ENCODE assay signal across 22 cellular contexts in the genomic region with DNA sequence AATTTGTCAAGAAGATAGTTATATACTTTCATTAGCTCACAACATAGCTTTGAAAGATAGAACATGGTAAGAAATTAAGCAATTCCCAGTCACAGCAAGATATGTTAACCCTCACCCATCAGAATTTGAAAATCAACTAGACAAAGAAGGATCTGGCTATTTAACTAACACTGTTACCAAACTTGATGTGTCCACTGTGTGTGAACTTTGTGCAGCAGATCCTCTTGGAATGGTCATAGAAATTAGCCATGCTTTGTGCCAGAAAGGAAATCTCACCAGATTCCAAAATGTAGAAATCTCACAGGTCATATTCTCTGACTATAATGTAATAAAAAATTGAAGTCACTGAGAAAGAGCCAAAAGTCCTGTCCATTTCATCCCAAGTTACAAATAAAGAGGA.
"Had no signal": no experiment of that assay in that cellular context is flagged by ENCODE, and none has a peak within 500 bp of the region (broad histone marks: within the 10 kb centered on the region; RNA-seq: fewer than 3 reads in every experiment).

No MANE protein-coding gene starts in this region.

- H3K9me3 ChIP-seq: esophagus muscularis mucosa, heart right ventricle, right atrium auricular region, thoracic aorta had no signal

- H3K4me1 ChIP-seq: foreskin keratinocyte had no signal

- H3K4me1 Mint-ChIP-seq: activated naive CD4-positive, alpha-beta T cell treated with anti-CD3 and anti-CD28 coated beads, Interleukin-2, amount 10 ng/mL, durations not matched to agents 7 days and 5 days had no signal

- H3K27me3 ChIP-seq: esophagus muscularis mucosa, foreskin keratinocyte, heart right ventricle, right atrium auricular region had no signal

- H3K4me3 ChIP-seq: esophagus muscularis mucosa, heart right ventricle, right atrium auricular region, thoracic aorta had no signal

- ATAC-seq: foreskin keratinocyte; left ventricle myocardium superior; naive thymus-derived CD8-positive, alpha-beta T cell had no signal

- H3K9me3 Mint-ChIP-seq: activated naive CD4-positive, alpha-beta T cell treated with anti-CD3 and anti-CD28 coated beads, Interleukin-2, amount 10 ng/mL, durations not matched to agents 7 days and 5 days; activated naive CD8-positive, alpha-beta T cell treated with anti-CD3 and anti-CD28 coated beads, Interleukin-2, amount 10 ng/mL, durations not matched to agents 7 days and 5 days; activated T-helper 1 cell treated with anti-CD3 and anti-CD28 coated beads, Interleukin-12 subunit alpha, Interleukin-12 subunit beta, Interleukin-2, Interleukin-4 antibody, amounts not matched to agents 30 ng/mL and 10 ng/mL and 1 ng/mL, durations not matched to agents 14 hours and 24 hours and 36 hours; dendritic cell treated with granulocyte-macrophage colony-stimulating factor and Interleukin-4, amounts not matched to agents 40 ng/mL and 50 ng/mL, for 4 days had no signal

- H3K4me3 Mint-ChIP-seq: activated naive CD4-positive, alpha-beta T cell treated with anti-CD3 and anti-CD28 coated beads, Interleukin-2, amount 10 ng/mL, durations not matched to agents 7 days and 5 days; activated naive CD8-positive, alpha-beta T cell treated with anti-CD3 and anti-CD28 coated beads, Interleukin-2, amount 10 ng/mL, durations not matched to agents 7 days and 5 days; activated T-helper 1 cell treated with anti-CD3 and anti-CD28 coated beads, Interleukin-12 subunit alpha, Interleukin-12 subunit beta, Interleukin-2, Interleukin-4 antibody, amounts not matched to agents 30 ng/mL and 10 ng/mL and 1 ng/mL, durations not matched to agents 14 hours and 24 hours and 36 hours; dendritic cell treated with granulocyte-macrophage colony-stimulating factor and Interleukin-4, amounts not matched to agents 40 ng/mL and 50 ng/mL, for 4 days; naive thymus-derived CD8-positive, alpha-beta T cell had no signal

- DNase-seq: activated CD4-positive, alpha-beta T cell treated with anti-CD3 and anti-CD28 coated beads for 48 hours; activated CD4-positive, alpha-beta T cell treated with anti-CD3 and anti-CD28 coated beads, Interleukin-2, amount 50 U/mL, for 48 hours; activated CD8-positive, alpha-beta memory T cell treated with anti-CD3 and anti-CD28 coated beads, Interleukin-2, amount 50 U/mL, for 4 hours; activated gamma-delta T cell; activated naive CD4-positive, alpha-beta T cell treated with anti-CD3 and anti-CD28 coated beads, Interleukin-2, amount 10 ng/mL, durations not matched to agents 7 days and 5 days; activated naive CD8-positive, alpha-beta T cell treated with anti-CD3 and anti-CD28 coated beads, Interleukin-2, amount 10 ng/mL, durations not matched to agents 7 days and 5 days; activated T-cell treated with anti-CD3 and anti-CD28 coated beads, Interleukin-2, amount 50 U/mL, for 1 hour; amniotic stem cell; central memory CD4-positive, alpha-beta T cell; foreskin keratinocyte; heart right ventricle; left ventricle myocardium superior; mammary epithelial cell; naive thymus-derived CD8-positive, alpha-beta T cell; stimulated activated CD4-positive, alpha-beta T cell treated with anti-CD3 and anti-CD28 coated beads, Interleukin-2, amount 100 ng/mL, for 48 hours; stimulated activated naive CD4-positive, alpha-beta T cell treated with Interleukin-2 at 50 U/mL for 16 hours; trophoblast cell had no signal

- H3K27me3 Mint-ChIP-seq: dendritic cell treated with granulocyte-macrophage colony-stimulating factor and Interleukin-4, amounts not matched to agents 40 ng/mL and 50 ng/mL, for 4 days; naive thymus-derived CD8-positive, alpha-beta T cell had no signal

- H3K36me3 ChIP-seq: right atrium auricular region, thoracic aorta had no signal

- H3K27ac Mint-ChIP-seq: activated naive CD4-positive, alpha-beta T cell treated with anti-CD3 and anti-CD28 coated beads, Interleukin-2, amount 10 ng/mL, durations not matched to agents 7 days and 5 days; activated naive CD8-positive, alpha-beta T cell treated with anti-CD3 and anti-CD28 coated beads, Interleukin-2, amount 10 ng/mL, durations not matched to agents 7 days and 5 days; activated T-helper 1 cell treated with anti-CD3 and anti-CD28 coated beads, Interleukin-12 subunit alpha, Interleukin-12 subunit beta, Interleukin-2, Interleukin-4 antibody, amounts not matched to agents 30 ng/mL and 10 ng/mL and 1 ng/mL, durations not matched to agents 14 hours and 24 hours and 36 hours; dendritic cell treated with granulocyte-macrophage colony-stimulating factor and Interleukin-4, amounts not matched to agents 40 ng/mL and 50 ng/mL, for 4 days had no signal

- H3K27ac ChIP-seq: foreskin keratinocyte, right atrium auricular region, thoracic aorta had no signal
